Comparison of ENCODE assay signal across 23 cellular contexts in the genomic region with DNA sequence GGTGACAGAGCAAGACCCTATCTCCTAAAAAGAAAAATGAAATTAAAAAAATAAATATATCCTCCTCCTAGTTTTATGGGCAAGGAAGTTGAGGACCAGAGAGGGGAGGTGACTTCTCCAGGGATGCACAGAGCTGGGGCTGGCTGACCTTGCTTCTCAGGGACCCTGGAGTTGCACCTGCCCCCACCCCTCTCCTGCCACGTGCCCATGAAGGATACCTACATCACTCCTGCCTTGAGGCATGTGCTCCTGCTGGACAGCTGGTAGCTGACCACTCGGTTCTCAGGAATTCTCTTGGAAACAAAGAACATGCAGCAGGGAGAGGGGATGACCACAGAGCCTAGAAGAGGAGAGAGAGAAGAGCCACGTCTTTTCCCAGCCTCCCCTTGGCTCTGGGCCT. TPM values are rescaled to one million over a fixed set of nuclear protein-coding genes. Genes with fewer than 3 reads are reported as not detected.
"Had no signal": no experiment of that assay in that cellular context is flagged by ENCODE, and none has a peak within 500 bp of the region (broad histone marks: within the 10 kb centered on the region; RNA-seq: fewer than 3 reads in every experiment).

No MANE protein-coding gene starts in this region.

- ATAC-seq: activated naive CD8-positive, alpha-beta T cell treated with anti-CD3 and anti-CD28 coated beads, Interleukin-2, amount 50 U/mL, for 24 hours; left lobe of liver; naive thymus-derived CD4-positive, alpha-beta T cell; stimulated activated naive B cell treated with anti-CD40 and anti-IgM and Interleukin-4, amounts not matched to agents 10 μg/mL and 1 μg/mL and 100 μg/mL, for 72 hours had no signal

- H3K9me3 Mint-ChIP-seq: activated naive CD4-positive, alpha-beta T cell treated with anti-CD3 and anti-CD28 coated beads for 36 hours; activated naive CD8-positive, alpha-beta T cell treated with anti-CD3 and anti-CD28 coated beads, Interleukin-2, amount 50 U/mL, for 24 hours; activated T-helper 1 cell treated with anti-CD3 and anti-CD28 coated beads, Interleukin-12 subunit alpha, Interleukin-12 subunit beta, Interleukin-2, Interleukin-4 antibody, amounts not matched to agents 30 ng/mL and 10 ng/mL and 1 ng/mL, durations not matched to agents 14 hours and 24 hours and 36 hours had no signal

- H3K27ac Mint-ChIP-seq: activated naive CD4-positive, alpha-beta T cell treated with anti-CD3 and anti-CD28 coated beads for 36 hours; activated naive CD8-positive, alpha-beta T cell treated with anti-CD3 and anti-CD28 coated beads, Interleukin-2, amount 50 U/mL, for 24 hours; activated T-helper 1 cell treated with anti-CD3 and anti-CD28 coated beads, Interleukin-12 subunit alpha, Interleukin-12 subunit beta, Interleukin-2, Interleukin-4 antibody, amounts not matched to agents 30 ng/mL and 10 ng/mL and 1 ng/mL, durations not matched to agents 14 hours and 24 hours and 36 hours; endodermal cell; stimulated activated naive B cell treated with anti-CD40 and anti-IgM and Interleukin-4, amounts not matched to agents 10 μg/mL and 1 μg/mL and 100 μg/mL, for 72 hours had no signal

- H3K36me3 Mint-ChIP-seq: naive thymus-derived CD4-positive, alpha-beta T cell; stimulated activated naive B cell treated with anti-CD40 and anti-IgM and Interleukin-4, amounts not matched to agents 10 μg/mL and 1 μg/mL and 100 μg/mL, for 72 hours had no signal

- H3K4me3 Mint-ChIP-seq: activated naive CD4-positive, alpha-beta T cell treated with anti-CD3 and anti-CD28 coated beads for 36 hours; activated naive CD8-positive, alpha-beta T cell treated with anti-CD3 and anti-CD28 coated beads, Interleukin-2, amount 50 U/mL, for 24 hours; activated T-helper 1 cell treated with anti-CD3 and anti-CD28 coated beads, Interleukin-12 subunit alpha, Interleukin-12 subunit beta, Interleukin-2, Interleukin-4 antibody, amounts not matched to agents 30 ng/mL and 10 ng/mL and 1 ng/mL, durations not matched to agents 14 hours and 24 hours and 36 hours; endodermal cell; naive thymus-derived CD4-positive, alpha-beta T cell; stimulated activated naive B cell treated with anti-CD40 and anti-IgM and Interleukin-4, amounts not matched to agents 10 μg/mL and 1 μg/mL and 100 μg/mL, for 72 hours had no signal

- H3K9me3 ChIP-seq: ascending aorta, tibial artery had no signal

- H3K4me3 ChIP-seq: ascending aorta, hepatocyte, skin epidermis, tibial artery had no signal

- H3K27me3 ChIP-seq: ascending aorta, hepatocyte had no signal

- H3K27ac ChIP-seq: ascending aorta, hepatocyte, skin epidermis, tibial artery had no signal

- H3K4me1 Mint-ChIP-seq: endodermal cell; stimulated activated naive B cell treated with anti-CD40 and anti-IgM and Interleukin-4, amounts not matched to agents 10 μg/mL and 1 μg/mL and 100 μg/mL, for 72 hours had no signal

- DNase-seq: activated CD4-positive, alpha-beta T cell treated with anti-CD3 and anti-CD28 coated beads, Interleukin-2, amount 50 U/mL, for 1 hour; activated naive CD4-positive, alpha-beta T cell treated with anti-CD3 and anti-CD28 coated beads for 36 hours; activated naive CD8-positive, alpha-beta T cell treated with anti-CD3 and anti-CD28 coated beads, Interleukin-2, amount 50 U/mL, for 24 hours; endodermal cell; mammary epithelial cell; naive thymus-derived CD4-positive, alpha-beta T cell; stimulated activated CD4-positive, alpha-beta T cell treated with anti-CD3 and anti-CD28 coated beads, Interleukin-15, amount 100 ng/mL, for 24 hours; stimulated activated CD4-positive, alpha-beta T cell treated with anti-CD3 and anti-CD28 coated beads, Interleukin-4, amount 100 ng/mL, for 1 hour; stimulated activated naive B cell treated with anti-CD40 and anti-IgM and Interleukin-4, amounts not matched to agents 10 μg/mL and 1 μg/mL and 100 μg/mL, for 72 hours; T-helper 9 cell; tibial artery had no signal

RNA-seq across cellular contexts. Expression of gene CCL24, which starts 0.5 kb away (rescaled TPM):
- total RNA-seq: activated CD8-positive, alpha-beta memory T cell treated with anti-CD3 and anti-CD28 coated beads for 36 hours; activated naive CD4-positive, alpha-beta T cell treated with anti-CD3 and anti-CD28 coated beads for 36 hours; activated T-helper 1 cell treated with anti-CD3 and anti-CD28 coated beads, Interleukin-12 subunit alpha, Interleukin-12 subunit beta, Interleukin-2, Interleukin-4 antibody, amounts not matched to agents 30 ng/mL and 10 ng/mL and 1 ng/mL, durations not matched to agents 14 hours and 24 hours and 36 hours; ascending aorta; bronchial epithelial cell; cerebellum; dermis microvascular lymphatic vessel endothelial cell; endodermal cell; epithelial cell of proximal tubule; hepatocyte; mammary epithelial cell; mononuclear cell; naive thymus-derived CD4-positive, alpha-beta T cell had no signal
- polyA plus RNA-seq: hepatocyte; keratinocyte; mammary epithelial cell; naive thymus-derived CD4-positive, alpha-beta T cell had no signal

RNA-seq across cellular contexts. Expression of gene CCL26, which starts 41.1 kb away (rescaled TPM):
- total RNA-seq: activated CD8-positive, alpha-beta memory T cell treated with anti-CD3 and anti-CD28 coated beads for 36 hours; activated naive CD4-positive, alpha-beta T cell treated with anti-CD3 and anti-CD28 coated beads for 36 hours; activated T-helper 1 cell treated with anti-CD3 and anti-CD28 coated beads, Interleukin-12 subunit alpha, Interleukin-12 subunit beta, Interleukin-2, Interleukin-4 antibody, amounts not matched to agents 30 ng/mL and 10 ng/mL and 1 ng/mL, durations not matched to agents 14 hours and 24 hours and 36 hours; ascending aorta; bronchial epithelial cell; cerebellum; dermis microvascular lymphatic vessel endothelial cell; epithelial cell of proximal tubule; left lobe of liver; mammary epithelial cell; mononuclear cell; naive thymus-derived CD4-positive, alpha-beta T cell had no signal
- polyA plus RNA-seq: keratinocyte; mammary epithelial cell; naive thymus-derived CD4-positive, alpha-beta T cell had no signal
